ENCODE assay signal across 1 cellular context in the genomic region with DNA sequence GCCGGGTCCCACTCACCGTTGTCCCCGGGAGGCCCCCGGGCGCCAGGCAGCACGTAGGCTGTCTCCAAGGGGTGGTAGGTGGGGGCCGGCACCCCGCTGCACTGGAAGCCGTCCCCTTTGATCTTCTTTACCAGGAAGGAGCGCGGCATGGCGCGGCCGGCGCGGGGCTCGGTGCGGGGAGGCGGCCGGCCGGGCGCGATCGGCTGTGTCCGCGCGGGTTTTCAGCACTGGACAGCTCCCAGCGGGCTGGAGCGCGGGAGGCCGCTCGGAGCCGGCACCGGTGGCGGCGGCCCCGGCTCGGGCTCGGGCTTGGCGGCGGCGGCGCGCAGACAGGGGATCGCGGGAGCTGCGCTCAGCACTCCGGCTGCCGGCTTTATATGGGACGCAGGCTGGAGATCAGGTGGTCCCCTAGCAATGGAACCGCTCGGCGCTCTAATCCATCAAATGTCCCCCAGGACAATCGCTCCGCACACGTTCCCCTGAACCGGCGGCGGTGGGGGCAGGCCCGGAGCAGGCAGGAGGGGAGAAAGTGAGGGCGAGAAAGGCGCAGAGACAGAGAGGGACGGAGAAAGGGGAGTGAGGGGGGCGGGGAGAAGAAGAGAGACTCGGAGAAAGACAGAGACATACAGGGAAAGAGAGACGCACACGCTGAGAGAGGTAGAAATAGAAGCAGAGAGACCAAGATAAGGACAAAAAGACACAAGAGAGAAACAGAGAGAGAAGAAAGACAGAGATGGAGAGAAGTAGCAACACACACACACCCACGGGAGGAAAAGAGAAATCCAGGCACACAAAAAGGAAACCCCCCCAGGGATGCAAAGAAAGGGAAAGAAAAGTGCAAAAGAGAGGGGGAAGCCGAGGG.
TF ChIP-seq lines count a peak whose summit lies in the region.

A gene (minus strand): TSS at position 350 of the 862 bp plus-strand sequence. CDS start 201 bp downstream, at position 149.

TF ChIP-seq in HepG2, 621 proteins besides CTCF, POLR2A, EP300 and RAD21 (continued from another document and continues in another):
- TF ChIP-seq, protein P1, sequence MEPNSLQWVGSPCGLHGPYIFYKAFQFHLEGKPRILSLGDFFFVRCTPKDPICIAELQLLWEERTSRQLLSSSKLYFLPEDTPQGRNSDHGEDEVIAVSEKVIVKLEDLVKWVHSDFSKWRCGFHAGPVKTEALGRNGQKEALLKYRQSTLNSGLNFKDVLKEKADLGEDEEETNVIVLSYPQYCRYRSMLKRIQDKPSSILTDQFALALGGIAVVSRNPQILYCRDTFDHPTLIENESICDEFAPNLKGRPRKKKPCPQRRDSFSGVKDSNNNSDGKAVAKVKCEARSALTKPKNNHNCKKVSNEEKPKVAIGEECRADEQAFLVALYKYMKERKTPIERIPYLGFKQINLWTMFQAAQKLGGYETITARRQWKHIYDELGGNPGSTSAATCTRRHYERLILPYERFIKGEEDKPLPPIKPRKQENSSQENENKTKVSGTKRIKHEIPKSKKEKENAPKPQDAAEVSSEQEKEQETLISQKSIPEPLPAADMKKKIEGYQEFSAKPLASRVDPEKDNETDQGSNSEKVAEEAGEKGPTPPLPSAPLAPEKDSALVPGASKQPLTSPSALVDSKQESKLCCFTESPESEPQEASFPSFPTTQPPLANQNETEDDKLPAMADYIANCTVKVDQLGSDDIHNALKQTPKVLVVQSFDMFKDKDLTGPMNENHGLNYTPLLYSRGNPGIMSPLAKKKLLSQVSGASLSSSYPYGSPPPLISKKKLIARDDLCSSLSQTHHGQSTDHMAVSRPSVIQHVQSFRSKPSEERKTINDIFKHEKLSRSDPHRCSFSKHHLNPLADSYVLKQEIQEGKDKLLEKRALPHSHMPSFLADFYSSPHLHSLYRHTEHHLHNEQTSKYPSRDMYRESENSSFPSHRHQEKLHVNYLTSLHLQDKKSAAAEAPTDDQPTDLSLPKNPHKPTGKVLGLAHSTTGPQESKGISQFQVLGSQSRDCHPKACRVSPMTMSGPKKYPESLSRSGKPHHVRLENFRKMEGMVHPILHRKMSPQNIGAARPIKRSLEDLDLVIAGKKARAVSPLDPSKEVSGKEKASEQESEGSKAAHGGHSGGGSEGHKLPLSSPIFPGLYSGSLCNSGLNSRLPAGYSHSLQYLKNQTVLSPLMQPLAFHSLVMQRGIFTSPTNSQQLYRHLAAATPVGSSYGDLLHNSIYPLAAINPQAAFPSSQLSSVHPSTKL (CRISPR knock-in tag; IDR thresholded peaks at IDR 0.05), result peak; percentile 80
- TF ChIP-seq ZSCAN12 (CRISPR knock-in tag; IDR thresholded peaks at IDR 0.05) (peak; percentile 99), AGO1 (IDR thresholded peaks at IDR 0.05; ENCODE audit: low read depth, low read length, poor library complexity, severe bottlenecking) (no peak), ZNF7 (CRISPR knock-in tag; IDR thresholded peaks at IDR 0.05) (peak; percentile 48; the same call in 1 of the 2 replicates), SAP130 (CRISPR knock-in tag; IDR thresholded peaks at IDR 0.05; ENCODE audit: low read depth) (peak; percentile 96), HNRNPLL (IDR thresholded peaks at IDR 0.05; ENCODE audit: low read depth, low read length, poor library complexity, severe bottlenecking) (peak; percentile 85), ZNF446 (CRISPR knock-in tag; IDR thresholded peaks at IDR 0.05) (peak; percentile 99), MTA3 (CRISPR knock-in tag; IDR thresholded peaks at IDR 0.05) (no peak), FOSL2 (CRISPR knock-in tag; IDR thresholded peaks at IDR 0.05) (peak; percentile 26; the same call in 1 of the 2 replicates), DNMT1 (CRISPR knock-in tag; IDR thresholded peaks at IDR 0.05) (peak; percentile 99), ZNF713 (CRISPR knock-in tag; IDR thresholded peaks at IDR 0.05) (peak; percentile 92; the same call in 1 of the 2 replicates), ZNF17 (CRISPR knock-in tag; IDR thresholded peaks at IDR 0.05) (no peak), ZNF720 (CRISPR knock-in tag; IDR thresholded peaks at IDR 0.05) (no peak), CAMTA2 (CRISPR knock-in tag; IDR thresholded peaks at IDR 0.05; ENCODE audit: borderline replicate concordance) (0 out of 2 replicates have a peak, but pooled peaks have one; percentile 82), MXI1 (IDR thresholded peaks at IDR 0.05; ENCODE audit: borderline replicate concordance, low read depth, low read length) (peak; percentile 94), ARHGAP35 (CRISPR knock-in tag; IDR thresholded peaks at IDR 0.05; ENCODE audit: borderline replicate concordance) (peak; percentile 96), ZNF614 (CRISPR knock-in tag; IDR thresholded peaks at IDR 0.05; ENCODE audit: borderline replicate concordance) (peak; percentile 43; the same call in 1 of the 2 replicates), NFRKB (IDR thresholded peaks at IDR 0.05) (no peak)
- TF ChIP-seq, protein P2, sequence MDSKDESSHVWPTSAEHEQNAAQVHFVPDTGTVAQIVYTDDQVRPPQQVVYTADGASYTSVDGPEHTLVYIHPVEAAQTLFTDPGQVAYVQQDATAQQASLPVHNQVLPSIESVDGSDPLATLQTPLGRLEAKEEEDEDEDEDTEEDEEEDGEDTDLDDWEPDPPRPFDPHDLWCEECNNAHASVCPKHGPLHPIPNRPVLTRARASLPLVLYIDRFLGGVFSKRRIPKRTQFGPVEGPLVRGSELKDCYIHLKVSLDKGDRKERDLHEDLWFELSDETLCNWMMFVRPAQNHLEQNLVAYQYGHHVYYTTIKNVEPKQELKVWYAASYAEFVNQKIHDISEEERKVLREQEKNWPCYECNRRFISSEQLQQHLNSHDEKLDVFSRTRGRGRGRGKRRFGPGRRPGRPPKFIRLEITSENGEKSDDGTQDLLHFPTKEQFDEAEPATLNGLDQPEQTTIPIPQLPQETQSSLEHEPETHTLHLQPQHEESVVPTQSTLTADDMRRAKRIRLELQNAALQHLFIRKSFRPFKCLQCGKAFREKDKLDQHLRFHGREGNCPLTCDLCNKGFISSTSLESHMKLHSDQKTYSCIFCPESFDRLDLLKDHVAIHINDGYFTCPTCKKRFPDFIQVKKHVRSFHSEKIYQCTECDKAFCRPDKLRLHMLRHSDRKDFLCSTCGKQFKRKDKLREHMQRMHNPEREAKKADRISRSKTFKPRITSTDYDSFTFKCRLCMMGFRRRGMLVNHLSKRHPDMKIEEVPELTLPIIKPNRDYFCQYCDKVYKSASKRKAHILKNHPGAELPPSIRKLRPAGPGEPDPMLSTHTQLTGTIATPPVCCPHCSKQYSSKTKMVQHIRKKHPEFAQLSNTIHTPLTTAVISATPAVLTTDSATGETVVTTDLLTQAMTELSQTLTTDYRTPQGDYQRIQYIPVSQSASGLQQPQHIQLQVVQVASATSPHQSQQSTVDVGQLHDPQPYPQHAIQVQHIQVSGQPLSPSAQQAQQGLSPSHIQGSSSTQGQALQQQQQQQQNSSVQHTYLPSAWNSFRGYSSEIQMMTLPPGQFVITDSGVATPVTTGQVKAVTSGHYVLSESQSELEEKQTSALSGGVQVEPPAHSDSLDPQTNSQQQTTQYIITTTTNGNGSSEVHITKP (CRISPR knock-in tag; IDR thresholded peaks at IDR 0.05; ENCODE audit: low read depth), result no peak
- TF ChIP-seq, protein P3, sequence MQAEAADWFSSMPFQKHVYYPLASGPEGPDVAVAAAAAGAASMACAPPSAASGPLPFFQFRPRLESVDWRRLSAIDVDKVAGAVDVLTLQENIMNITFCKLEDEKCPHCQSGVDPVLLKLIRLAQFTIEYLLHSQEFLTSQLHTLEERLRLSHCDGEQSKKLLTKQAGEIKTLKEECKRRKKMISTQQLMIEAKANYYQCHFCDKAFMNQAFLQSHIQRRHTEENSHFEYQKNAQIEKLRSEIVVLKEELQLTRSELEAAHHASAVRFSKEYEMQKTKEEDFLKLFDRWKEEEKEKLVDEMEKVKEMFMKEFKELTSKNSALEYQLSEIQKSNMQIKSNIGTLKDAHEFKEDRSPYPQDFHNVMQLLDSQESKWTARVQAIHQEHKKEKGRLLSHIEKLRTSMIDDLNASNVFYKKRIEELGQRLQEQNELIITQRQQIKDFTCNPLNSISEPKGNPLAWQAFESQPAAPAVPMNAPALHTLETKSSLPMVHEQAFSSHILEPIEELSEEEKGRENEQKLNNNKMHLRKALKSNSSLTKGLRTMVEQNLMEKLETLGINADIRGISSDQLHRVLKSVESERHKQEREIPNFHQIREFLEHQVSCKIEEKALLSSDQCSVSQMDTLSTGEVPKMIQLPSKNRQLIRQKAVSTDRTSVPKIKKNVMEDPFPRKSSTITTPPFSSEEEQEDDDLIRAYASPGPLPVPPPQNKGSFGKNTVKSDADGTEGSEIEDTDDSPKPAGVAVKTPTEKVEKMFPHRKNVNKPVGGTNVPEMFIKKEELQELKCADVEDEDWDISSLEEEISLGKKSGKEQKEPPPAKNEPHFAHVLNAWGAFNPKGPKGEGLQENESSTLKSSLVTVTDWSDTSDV (CRISPR knock-in tag; IDR thresholded peaks at IDR 0.05), result peak; percentile 91; the same call in 1 of the 2 replicates
- TF ChIP-seq, protein P4, sequence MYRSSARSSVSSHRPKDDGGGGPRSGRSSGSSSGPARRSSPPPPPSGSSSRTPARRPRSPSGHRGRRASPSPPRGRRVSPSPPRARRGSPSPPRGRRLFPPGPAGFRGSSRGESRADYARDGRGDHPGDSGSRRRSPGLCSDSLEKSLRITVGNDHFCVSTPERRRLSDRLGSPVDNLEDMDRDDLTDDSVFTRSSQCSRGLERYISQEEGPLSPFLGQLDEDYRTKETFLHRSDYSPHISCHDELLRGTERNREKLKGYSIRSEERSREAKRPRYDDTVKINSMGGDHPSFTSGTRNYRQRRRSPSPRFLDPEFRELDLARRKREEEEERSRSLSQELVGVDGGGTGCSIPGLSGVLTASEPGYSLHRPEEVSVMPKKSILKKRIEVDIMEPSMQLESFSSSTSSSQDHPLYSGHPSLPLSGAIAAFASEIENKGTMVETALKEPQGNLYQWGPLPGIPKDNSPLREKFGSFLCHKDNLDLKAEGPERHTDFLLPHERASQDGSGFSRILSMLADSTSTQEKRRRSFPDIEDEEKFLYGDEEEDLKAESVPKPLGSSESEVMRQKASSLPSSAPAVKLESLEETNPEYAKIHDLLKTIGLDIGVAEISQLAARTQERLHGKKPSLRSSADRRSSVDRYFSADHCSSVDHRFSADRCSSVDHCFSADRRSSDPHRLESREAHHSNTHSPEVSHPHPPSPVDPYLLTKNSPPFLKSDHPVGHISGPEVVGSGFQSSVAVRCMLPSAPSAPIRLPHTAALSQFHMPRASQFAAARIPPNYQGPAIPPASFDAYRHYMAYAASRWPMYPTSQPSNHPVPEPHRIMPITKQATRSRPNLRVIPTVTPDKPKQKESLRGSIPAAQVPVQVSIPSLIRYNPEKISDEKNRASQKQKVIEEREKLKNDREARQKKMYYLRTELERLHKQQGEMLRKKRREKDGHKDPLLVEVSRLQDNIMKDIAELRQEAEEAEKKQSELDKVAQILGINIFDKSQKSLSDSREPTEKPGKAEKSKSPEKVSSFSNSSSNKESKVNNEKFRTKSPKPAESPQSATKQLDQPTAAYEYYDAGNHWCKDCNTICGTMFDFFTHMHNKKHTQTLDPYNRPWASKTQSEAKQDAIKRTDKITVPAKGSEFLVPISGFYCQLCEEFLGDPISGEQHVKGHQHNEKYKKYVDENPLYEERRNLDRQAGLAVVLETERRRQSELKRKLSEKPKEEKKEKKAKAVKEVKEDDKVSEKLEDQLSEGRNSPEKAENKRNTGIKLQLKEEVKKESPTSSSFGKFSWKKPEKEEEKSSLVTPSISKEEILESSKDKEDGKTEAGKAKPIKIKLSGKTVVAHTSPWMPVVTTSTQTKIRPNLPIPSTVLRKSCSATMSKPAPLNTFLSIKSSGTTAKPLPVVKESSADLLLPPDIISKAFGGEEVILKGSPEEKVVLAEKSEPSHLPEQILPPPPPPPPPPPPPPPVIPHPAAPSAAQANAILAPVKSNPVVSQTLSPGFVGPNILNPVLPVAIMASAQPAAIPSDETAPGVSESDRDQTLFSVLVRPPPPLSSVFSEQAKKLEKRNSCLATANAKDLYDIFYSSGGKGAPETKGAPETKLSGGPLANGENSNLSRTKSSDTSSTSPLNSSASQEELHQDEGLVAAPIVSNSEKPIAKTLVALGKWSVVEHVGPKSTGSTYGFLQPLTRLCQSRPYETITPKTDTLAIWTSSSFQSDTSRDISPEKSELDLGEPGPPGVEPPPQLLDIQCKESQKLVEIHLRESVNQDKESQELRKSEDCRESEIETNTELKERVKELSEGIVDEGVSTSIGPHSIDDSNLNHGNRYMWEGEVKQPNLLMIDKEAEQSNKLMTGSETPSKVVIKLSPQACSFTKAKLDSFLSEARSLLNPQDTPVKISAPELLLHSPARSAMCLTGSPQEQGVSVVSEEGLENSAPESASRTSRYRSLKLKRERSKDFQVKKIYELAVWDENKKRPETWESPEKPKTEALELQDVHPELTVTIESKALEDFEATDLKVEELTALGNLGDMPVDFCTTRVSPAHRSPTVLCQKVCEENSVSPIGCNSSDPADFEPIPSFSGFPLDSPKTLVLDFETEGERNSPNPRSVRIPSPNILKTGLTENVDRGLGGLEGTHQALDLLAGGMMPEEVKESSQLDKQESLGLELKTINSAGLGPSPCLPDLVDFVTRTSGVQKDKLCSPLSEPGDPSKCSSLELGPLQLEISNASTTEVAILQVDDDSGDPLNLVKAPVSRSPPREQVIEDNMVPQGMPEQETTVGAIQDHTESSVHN (CRISPR knock-in tag; IDR thresholded peaks at IDR 0.05), result peak; percentile 88; the same call in 1 of the 2 replicates
- TF ChIP-seq, protein P5, sequence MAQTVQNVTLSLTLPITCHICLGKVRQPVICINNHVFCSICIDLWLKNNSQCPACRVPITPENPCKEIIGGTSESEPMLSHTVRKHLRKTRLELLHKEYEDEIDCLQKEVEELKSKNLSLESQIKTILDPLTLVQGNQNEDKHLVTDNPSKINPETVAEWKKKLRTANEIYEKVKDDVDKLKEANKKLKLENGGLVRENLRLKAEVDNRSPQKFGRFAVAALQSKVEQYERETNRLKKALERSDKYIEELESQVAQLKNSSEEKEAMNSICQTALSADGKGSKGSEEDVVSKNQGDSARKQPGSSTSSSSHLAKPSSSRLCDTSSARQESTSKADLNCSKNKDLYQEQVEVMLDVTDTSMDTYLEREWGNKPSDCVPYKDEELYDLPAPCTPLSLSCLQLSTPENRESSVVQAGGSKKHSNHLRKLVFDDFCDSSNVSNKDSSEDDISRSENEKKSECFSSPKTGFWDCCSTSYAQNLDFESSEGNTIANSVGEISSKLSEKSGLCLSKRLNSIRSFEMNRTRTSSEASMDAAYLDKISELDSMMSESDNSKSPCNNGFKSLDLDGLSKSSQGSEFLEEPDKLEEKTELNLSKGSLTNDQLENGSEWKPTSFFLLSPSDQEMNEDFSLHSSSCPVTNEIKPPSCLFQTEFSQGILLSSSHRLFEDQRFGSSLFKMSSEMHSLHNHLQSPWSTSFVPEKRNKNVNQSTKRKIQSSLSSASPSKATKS (CRISPR knock-in tag; IDR thresholded peaks at IDR 0.05), result no peak; the same call in 1 of the 2 replicates
- TF ChIP-seq, protein P6, sequence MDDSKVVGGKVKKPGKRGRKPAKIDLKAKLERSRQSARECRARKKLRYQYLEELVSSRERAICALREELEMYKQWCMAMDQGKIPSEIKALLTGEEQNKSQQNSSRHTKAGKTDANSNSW (CRISPR knock-in tag; IDR thresholded peaks at IDR 0.05; ENCODE audit: borderline replicate concordance), result peak; percentile 94; the same call in 1 of the 2 replicates
